Comparison of ENCODE assay signal across 2 cellular contexts in the genomic region with DNA sequence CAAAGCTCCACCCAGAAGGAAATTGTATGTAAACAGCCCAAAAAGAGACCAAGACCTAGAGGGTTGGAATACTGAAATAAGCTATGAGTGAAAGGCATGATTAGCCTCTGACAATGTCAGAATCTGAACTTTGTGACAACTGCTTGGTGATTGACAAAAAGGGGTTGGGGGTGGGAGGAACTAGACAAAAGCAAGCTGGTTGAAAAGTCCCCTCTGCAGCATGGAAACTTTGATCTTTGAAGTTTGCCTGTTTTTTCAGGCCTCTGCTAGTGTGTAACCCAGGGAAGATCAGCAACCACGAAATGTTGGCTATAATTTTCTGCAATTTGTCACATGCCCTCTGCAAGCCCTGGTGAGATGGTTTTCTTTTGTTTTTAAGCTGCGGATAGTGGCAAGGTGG.
TF ChIP-seq lines count a peak whose summit lies in the region.

No MANE protein-coding gene starts in this region.

TF ChIP-seq in HepG2, 621 proteins besides CTCF, POLR2A, EP300 and RAD21 (continued from another document and continues in another):
- TF ChIP-seq, protein P1, sequence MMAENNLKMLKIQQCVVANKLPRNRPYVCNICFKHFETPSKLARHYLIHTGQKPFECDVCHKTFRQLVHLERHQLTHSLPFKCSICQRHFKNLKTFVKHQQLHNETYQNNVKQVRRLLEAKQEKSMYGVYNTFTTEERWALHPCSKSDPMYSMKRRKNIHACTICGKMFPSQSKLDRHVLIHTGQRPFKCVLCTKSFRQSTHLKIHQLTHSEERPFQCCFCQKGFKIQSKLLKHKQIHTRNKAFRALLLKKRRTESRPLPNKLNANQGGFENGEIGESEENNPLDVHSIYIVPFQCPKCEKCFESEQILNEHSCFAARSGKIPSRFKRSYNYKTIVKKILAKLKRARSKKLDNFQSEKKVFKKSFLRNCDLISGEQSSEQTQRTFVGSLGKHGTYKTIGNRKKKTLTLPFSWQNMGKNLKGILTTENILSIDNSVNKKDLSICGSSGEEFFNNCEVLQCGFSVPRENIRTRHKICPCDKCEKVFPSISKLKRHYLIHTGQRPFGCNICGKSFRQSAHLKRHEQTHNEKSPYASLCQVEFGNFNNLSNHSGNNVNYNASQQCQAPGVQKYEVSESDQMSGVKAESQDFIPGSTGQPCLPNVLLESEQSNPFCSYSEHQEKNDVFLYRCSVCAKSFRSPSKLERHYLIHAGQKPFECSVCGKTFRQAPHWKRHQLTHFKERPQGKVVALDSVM (CRISPR knock-in tag; IDR thresholded peaks at IDR 0.05): no peak
- TF ChIP-seq POLR2G (IDR thresholded peaks at IDR 0.05; ENCODE audit: low read depth, low read length) (peak; percentile 24; the same call in 1 of the 2 replicates), SRY (CRISPR knock-in tag; IDR thresholded peaks at IDR 0.05) (no peak), SSRP1 (CRISPR knock-in tag; IDR thresholded peaks at IDR 0.05) (no peak), ZNF138 (CRISPR knock-in tag; IDR thresholded peaks at IDR 0.05; ENCODE audit: low read depth) (no peak), ZNF230 (CRISPR knock-in tag; IDR thresholded peaks at IDR 0.05) (no peak), ETV5 (CRISPR knock-in tag; IDR thresholded peaks at IDR 0.05; ENCODE audit: borderline replicate concordance) (no peak), MXI1 (IDR thresholded peaks at IDR 0.05; ENCODE audit: borderline replicate concordance, low read depth, low read length) (no peak), POLR2AphosphoS2 (IDR thresholded peaks at IDR 0.05; ENCODE audit: low read depth, low read length) (no peak), HNRNPUL1 (IDR thresholded peaks at IDR 0.05; ENCODE audit: low read depth, low read length) (no peak), BCL6 (CRISPR knock-in tag; IDR thresholded peaks at IDR 0.05) (peak; percentile 40; the same call in 1 of the 2 replicates), ZNF761 (CRISPR knock-in tag; conservative IDR thresholded peaks at IDR 0.05) (no peak), JARID2 (CRISPR knock-in tag; IDR thresholded peaks at IDR 0.05; ENCODE audit: insufficient replicate concordance) (no peak), BRCA1 (CRISPR knock-in tag; IDR thresholded peaks at IDR 0.05) (no peak), SMYD3 (CRISPR knock-in tag; IDR thresholded peaks at IDR 0.05) (no peak), NFIC (IDR thresholded peaks at IDR 0.05; ENCODE audit: low read length) (0 out of 2 replicates have a peak, but pooled peaks have one; percentile 37), GTF2F1 (IDR thresholded peaks at IDR 0.05; ENCODE audit: low read length) (no peak), MZF1 (CRISPR knock-in tag; IDR thresholded peaks at IDR 0.05; ENCODE audit: borderline replicate concordance) (no peak)
- TF ChIP-seq, protein P2, sequence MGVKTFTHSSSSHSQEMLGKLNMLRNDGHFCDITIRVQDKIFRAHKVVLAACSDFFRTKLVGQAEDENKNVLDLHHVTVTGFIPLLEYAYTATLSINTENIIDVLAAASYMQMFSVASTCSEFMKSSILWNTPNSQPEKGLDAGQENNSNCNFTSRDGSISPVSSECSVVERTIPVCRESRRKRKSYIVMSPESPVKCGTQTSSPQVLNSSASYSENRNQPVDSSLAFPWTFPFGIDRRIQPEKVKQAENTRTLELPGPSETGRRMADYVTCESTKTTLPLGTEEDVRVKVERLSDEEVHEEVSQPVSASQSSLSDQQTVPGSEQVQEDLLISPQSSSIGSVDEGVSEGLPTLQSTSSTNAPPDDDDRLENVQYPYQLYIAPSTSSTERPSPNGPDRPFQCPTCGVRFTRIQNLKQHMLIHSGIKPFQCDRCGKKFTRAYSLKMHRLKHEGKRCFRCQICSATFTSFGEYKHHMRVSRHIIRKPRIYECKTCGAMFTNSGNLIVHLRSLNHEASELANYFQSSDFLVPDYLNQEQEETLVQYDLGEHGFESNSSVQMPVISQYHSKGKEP (CRISPR knock-in tag; IDR thresholded peaks at IDR 0.05): no peak
- TF ChIP-seq, protein P3, sequence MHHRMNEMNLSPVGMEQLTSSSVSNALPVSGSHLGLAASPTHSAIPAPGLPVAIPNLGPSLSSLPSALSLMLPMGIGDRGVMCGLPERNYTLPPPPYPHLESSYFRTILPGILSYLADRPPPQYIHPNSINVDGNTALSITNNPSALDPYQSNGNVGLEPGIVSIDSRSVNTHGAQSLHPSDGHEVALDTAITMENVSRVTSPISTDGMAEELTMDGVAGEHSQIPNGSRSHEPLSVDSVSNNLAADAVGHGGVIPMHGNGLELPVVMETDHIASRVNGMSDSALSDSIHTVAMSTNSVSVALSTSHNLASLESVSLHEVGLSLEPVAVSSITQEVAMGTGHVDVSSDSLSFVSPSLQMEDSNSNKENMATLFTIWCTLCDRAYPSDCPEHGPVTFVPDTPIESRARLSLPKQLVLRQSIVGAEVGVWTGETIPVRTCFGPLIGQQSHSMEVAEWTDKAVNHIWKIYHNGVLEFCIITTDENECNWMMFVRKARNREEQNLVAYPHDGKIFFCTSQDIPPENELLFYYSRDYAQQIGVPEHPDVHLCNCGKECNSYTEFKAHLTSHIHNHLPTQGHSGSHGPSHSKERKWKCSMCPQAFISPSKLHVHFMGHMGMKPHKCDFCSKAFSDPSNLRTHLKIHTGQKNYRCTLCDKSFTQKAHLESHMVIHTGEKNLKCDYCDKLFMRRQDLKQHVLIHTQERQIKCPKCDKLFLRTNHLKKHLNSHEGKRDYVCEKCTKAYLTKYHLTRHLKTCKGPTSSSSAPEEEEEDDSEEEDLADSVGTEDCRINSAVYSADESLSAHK (CRISPR knock-in tag; IDR thresholded peaks at IDR 0.05; ENCODE audit: borderline replicate concordance): no peak

TF ChIP-seq in H1, 55 proteins besides CTCF, POLR2A, EP300 and RAD21 (continued from another document):
- no peak for TF ChIP-seq KDM1A (IDR thresholded peaks at IDR 0.05; ENCODE audit: borderline replicate concordance, low read length)
- TF ChIP-seq CBX8 (IDR thresholded peaks at IDR 0.05; ENCODE audit: borderline replicate concordance, low read depth, low read length): no peak
- TF ChIP-seq TAF7 (optimal IDR thresholded peaks at IDR 0.05; ENCODE audit: borderline replicate concordance, low read depth, low read length): no peak
- TF ChIP-seq TBP (IDR thresholded peaks at IDR 0.05; ENCODE audit: low read depth, low read length): no peak
- no peak for TF ChIP-seq RBBP5 (IDR thresholded peaks at IDR 0.05; ENCODE audit: borderline replicate concordance, low read depth, low read length)
- no peak for TF ChIP-seq TAF1 (IDR thresholded peaks at IDR 0.05; ENCODE audit: low read depth, low read length)
- TF ChIP-seq, protein P4, sequence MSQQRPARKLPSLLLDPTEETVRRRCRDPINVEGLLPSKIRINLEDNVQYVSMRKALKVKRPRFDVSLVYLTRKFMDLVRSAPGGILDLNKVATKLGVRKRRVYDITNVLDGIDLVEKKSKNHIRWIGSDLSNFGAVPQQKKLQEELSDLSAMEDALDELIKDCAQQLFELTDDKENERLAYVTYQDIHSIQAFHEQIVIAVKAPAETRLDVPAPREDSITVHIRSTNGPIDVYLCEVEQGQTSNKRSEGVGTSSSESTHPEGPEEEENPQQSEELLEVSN (IDR thresholded peaks at IDR 0.05): no peak
